In genomic region chr16:87780385-87780989, GRCh38 we compare ENCODE assay signal across 8 cellular contexts. TPM values are rescaled to one million over a fixed set of nuclear protein-coding genes. Genes with fewer than 3 reads are reported as not detected.
DNase-seq lines count a peak whose midpoint lies in the region; FAIRE-seq and TF ChIP-seq lines count a peak whose summit lies in the region.

No MANE protein-coding gene starts in this region.

- no peak overlapping the region for H3K27ac ChIP-seq in H9 (ENCODE audit: insufficient read length, low read depth, low read length)
- peak overlapping the region; percentile 95 for H3K27ac ChIP-seq in RWPE1
- peak overlapping the region; percentile 37 to 58 for H3K27ac ChIP-seq in mucosa of rectum (ENCODE audit: low read depth in 2 of 2, low read length in 2 of 2)

- no peak overlapping the region for H3T11ph ChIP-seq in H9 (ENCODE audit: low read length)

- peaks cover 0 to 12% (median 2%) of the 10 kb centered on the region in 3 donors for H3K27me3 Mint-ChIP-seq in CD14-positive monocyte (ENCODE audit: low read depth in 3 of 3)
- H3K27me3 Mint-ChIP-seq in H9 (ENCODE audit: low read depth) = peaks cover 11% of the 10 kb centered on the region
- no peaks in the 10 kb centered on the region for H3K27me3 Mint-ChIP-seq in activated naive CD8-positive, alpha-beta T cell treated with anti-CD3 and anti-CD28 coated beads for 36 hours

- no peak overlapping the region for H4K8ac ChIP-seq in H9 (replicated peaks; ENCODE audit: insufficient read length, low read depth, low read length)

- H2AFZ ChIP-seq in H9 (ENCODE audit: low read length) = no peak overlapping the region

- H4K5ac ChIP-seq in H9 (ENCODE audit: insufficient read length, low read depth, low read length) = no peak overlapping the region

- H3K27me3 ChIP-seq in H9 (ENCODE audit: insufficient read depth, low read length) = no peaks in the 10 kb centered on the region
- H3K27me3 ChIP-seq in mucosa of rectum (ENCODE audit: control insufficient read depth in 2 of 2, insufficient read depth in 2 of 2, low read length in 2 of 2) = no peaks in the 10 kb centered on the region

- H2AK5ac ChIP-seq in H9 (ENCODE audit: insufficient read length, low read length) = no peak overlapping the region

- no peak overlapping the region for H2BK15ac ChIP-seq in H9 (ENCODE audit: low read depth, low read length)

- TF ChIP-seq CTCF in CD14-positive monocyte (IDR thresholded peaks at IDR 0.05) (no peak), H9 (conservative IDR thresholded peaks at IDR 0.05) (no peak), RWPE1 (conservative IDR thresholded peaks at IDR 0.05; ENCODE audit: low read depth) (no peak)

- DNase-seq in CD14-positive monocyte (ENCODE audit: low spot score) (peak; percentile 77), H9 (no peak), RWPE1 (ENCODE audit: low spot score) (no peak), DMS79 treated with DMSO at 0.1 percent for 48 hours (lab: John Stamatoyannopoulos, UW) (no peak), mucosa of gallbladder (ENCODE audit: low spot score) (no peak), frontal cortex (ENCODE audit: low spot score in 2 of 2) (no peak)
- DNase-seq in activated naive CD8-positive, alpha-beta T cell treated with anti-CD3 and anti-CD28 coated beads for 36 hours = peak; percentile 66

- peak overlapping the region; percentile 84 to 96 (median 86) for H3K27ac Mint-ChIP-seq in CD14-positive monocyte
- H3K27ac Mint-ChIP-seq in H9 = peak overlapping the region in 2 of 3 experiments; percentile 53 to 80; a peak in 4 of 7 replicates
- peak overlapping the region; percentile 100 for H3K27ac Mint-ChIP-seq in activated naive CD8-positive, alpha-beta T cell treated with anti-CD3 and anti-CD28 coated beads for 36 hours

- no peaks in the 10 kb centered on the region for H4K20me1 ChIP-seq in H9 (ENCODE audit: control insufficient read depth, insufficient read depth, insufficient read length)

- H3K18ac ChIP-seq in H9 (ENCODE audit: insufficient read length, low read depth, low read length) = no peak overlapping the region

- intact Hi-C loops in CD14-positive monocyte (cut with micrococcal nuclease) = no loop called here

- no peak overlapping the region for H2BK20ac ChIP-seq in H9 (ENCODE audit: low read depth, low read length, poor library complexity, severe bottlenecking)

- H3K23me2 ChIP-seq in H9 (ENCODE audit: insufficient read length, low read depth, low read length, poor library complexity, severe bottlenecking) = no peaks in the 10 kb centered on the region

- H3K23ac ChIP-seq in H9 (ENCODE audit: insufficient read length, low read depth, low read length) = no peak overlapping the region

- H3K9ac ChIP-seq in H9 (ENCODE audit: extremely low read depth, insufficient read length, low read length) = no peak overlapping the region
- H3K9ac ChIP-seq in mucosa of rectum (ENCODE audit: low read depth in 1 of 2, low read length in 2 of 2) = peak overlapping the region in 1 of 2 donors; percentile 52

- H3K56ac ChIP-seq in H9 (ENCODE audit: insufficient read length, low read depth, low read length) = no peak overlapping the region

- no peaks in the 10 kb centered on the region for H3K79me1 ChIP-seq in H9 (ENCODE audit: insufficient read depth, low read depth, low read length, poor library complexity, severe bottlenecking)

- H3K4me3 Mint-ChIP-seq in CD14-positive monocyte = peak overlapping the region; percentile 25 to 67
- H3K4me3 Mint-ChIP-seq in H9 = no peak overlapping the region; a peak in 1 of 5 replicates
- H3K4me3 Mint-ChIP-seq in activated naive CD8-positive, alpha-beta T cell treated with anti-CD3 and anti-CD28 coated beads for 36 hours = peak overlapping the region; percentile 61

- H3K36me3 ChIP-seq in mucosa of rectum (ENCODE audit: control insufficient read depth in 2 of 2, insufficient read depth in 2 of 2, low read length in 2 of 2) = no peaks in the 10 kb centered on the region

- no peak overlapping the region for H2BK12ac ChIP-seq in H9 (ENCODE audit: insufficient read length, low read depth, low read length)

- no CpG with 5 or more reads among the region's 10 CpGs for WGBS in H9 (ENCODE audit: extremely low coverage, insufficient read length, low lambda C conversion rate)

- H3K4me1 ChIP-seq in H9 (ENCODE audit: insufficient read depth, low read length) (no peaks in the 10 kb centered on the region; the same call in none of the 2 replicates), mucosa of rectum (ENCODE audit: control insufficient read depth in 2 of 2, insufficient read depth in 2 of 2, low read length in 2 of 2) (peaks cover 5 to 14% of the 10 kb centered on the region in 2 donors)

- POLR2A ChIA-PET in RWPE1 (lab: Yijun Ruan, JAX; ENCODE audit: low non-redundant PET) = interaction anchor here (1.0 kb wide), 1 partner anchor 10 kb away, joined by 4 read pairs; no protein-coding TSS in a partner anchor

- no peak overlapping the region for H3K4me3 ChIP-seq in mucosa of rectum (ENCODE audit: low read length in 2 of 2)

- H3K9me3 Mint-ChIP-seq in CD14-positive monocyte (peaks cover 0 to 12% (median 4%) of the 10 kb centered on the region in 7 donors), H9 (no peaks in the 10 kb centered on the region; a peak in 1 of 5 replicates)
- no peaks in the 10 kb centered on the region for H3K9me3 Mint-ChIP-seq in activated naive CD8-positive, alpha-beta T cell treated with anti-CD3 and anti-CD28 coated beads for 36 hours

- no peak overlapping the region for H4K91ac ChIP-seq in H9 (ENCODE audit: insufficient read length, low read depth, low read length)

- no peak for FAIRE-seq in frontal cortex (lab: Jason Lieb, UNC)

- no peak overlapping the region for H2BK5ac ChIP-seq in H9 (ENCODE audit: insufficient read length, low read length)

- H3K4ac ChIP-seq in H9 (ENCODE audit: low read depth, low read length) = no peak overlapping the region

- peaks cover 0 to 2% of the 10 kb centered on the region in 2 donors for H3K36me3 Mint-ChIP-seq in CD14-positive monocyte
- H3K36me3 Mint-ChIP-seq in H9 (ENCODE audit: insufficient read depth in 1 of 3, low read depth in 3 of 3) = peaks cover 0 to 3% (median 2%) of the 10 kb centered on the region in 3 experiments; a peak in 2 of 7 replicates
- H3K36me3 Mint-ChIP-seq in activated naive CD8-positive, alpha-beta T cell treated with anti-CD3 and anti-CD28 coated beads for 36 hours = peaks cover 7% of the 10 kb centered on the region

- H3K4me2 ChIP-seq in H9 (ENCODE audit: insufficient read depth, insufficient read length, low read length) = no peak overlapping the region

- H2BK120ac ChIP-seq in H9 (ENCODE audit: low read depth, low read length, poor library complexity, severe bottlenecking) = no peak overlapping the region

- no peak overlapping the region for H3K14ac ChIP-seq in H9 (ENCODE audit: insufficient read depth, low read length)

- CTCF ChIA-PET in RWPE1 (lab: Yijun Ruan, JAX) = interaction anchor here (0.6 to 3.3 kb wide), 8 partner anchors 10 to 126 kb away, joined by 3 to 38 read pairs (median 12); no protein-coding TSS in a partner anchor

- H3K79me2 ChIP-seq in H9 (ENCODE audit: insufficient read depth, low read length) = no peaks in the 10 kb centered on the region

- H3K4me1 Mint-ChIP-seq in CD14-positive monocyte (peaks cover 40% of the 10 kb centered on the region), H9 (peaks cover 13 to 22% of the 10 kb centered on the region in 2 experiments)
- H3K4me1 Mint-ChIP-seq in activated naive CD8-positive, alpha-beta T cell treated with anti-CD3 and anti-CD28 coated beads for 36 hours = peaks cover 40% of the 10 kb centered on the region

- H3K9me3 ChIP-seq in H9 (ENCODE audit: control insufficient read depth, low read depth, low read length) = no peaks in the 10 kb centered on the region
- no peaks in the 10 kb centered on the region for H3K9me3 ChIP-seq in mucosa of rectum (ENCODE audit: control insufficient read depth in 2 of 2, low read length in 2 of 2)

RNA-seq across cellular contexts. Expression of gene KLHDC4, which starts 14.7 kb away (rescaled TPM):
- polyA plus RNA-seq in CD14-positive monocyte = 10 to 100 TPM; 11.2 to 12.6 TPM
- total RNA-seq in H9 (2021) (74.5 and 76.2 TPM in 2 replicates), mucosa of gallbladder (31.8 TPM), frontal cortex (19.2 TPM)
- 10 to 100 TPM; 75.7 to 77.5 TPM for total RNA-seq in activated naive CD8-positive, alpha-beta T cell treated with anti-CD3 and anti-CD28 coated beads for 36 hours

Comparison
In these comparisons a context has a peak if more than half of its experiments do, and no peak if none do; other contexts are left out.
1. DNase-seq: peak in CD14-positive monocyte (single experiment) and activated naive CD8-positive, alpha-beta T cell treated with anti-CD3 and anti-CD28 coated beads for 36 hours (single experiment); none in H9 (single experiment), RWPE1 (single experiment), DMS79 treated with DMSO at 0.1 percent for 48 hours (single experiment), mucosa of gallbladder (single experiment) and frontal cortex (0 of 2).
2. H3K4me3 Mint-ChIP-seq: peak in CD14-positive monocyte (2 of 2) and activated naive CD8-positive, alpha-beta T cell treated with anti-CD3 and anti-CD28 coated beads for 36 hours (single experiment); none in H9 (0 of 2).
3. Peak in every context shown above with its lines, with median percentiles within 50 percentile points of each other: H3K27ac Mint-ChIP-seq.